ENCODE assay signal across 8 cellular contexts in genomic region chr17:68199837-68200688, GRCh38. TPM values are rescaled to one million over a fixed set of nuclear protein-coding genes. Genes with fewer than 3 reads are reported as not detected.
DNase-seq lines count a peak whose midpoint lies in the region; ATAC-seq, FAIRE-seq and TF ChIP-seq lines count a peak whose summit lies in the region.

No MANE protein-coding gene starts in this region.

- H3K4me1 ChIP-seq in left ventricle myocardium inferior: peaks cover 63% of the 10 kb centered on the region
- H3K4me1 ChIP-seq in kidney (ENCODE audit: control insufficient read depth in 1 of 2, insufficient read depth in 1 of 2, low read depth in 1 of 2, low read length in 2 of 2): peaks cover 4 to 21% of the 10 kb centered on the region in 2 donors

- TF ChIP-seq CTCF in left ventricle myocardium inferior (IDR thresholded peaks at IDR 0.05; ENCODE audit: borderline replicate concordance) (no peak), kidney (IDR thresholded peaks at IDR 0.05; ENCODE audit: borderline replicate concordance, extremely low read depth, insufficient read depth) (no peak), type B pancreatic cell (conservative IDR thresholded peaks at IDR 0.05) (no peak)

- intact Hi-C loops in left ventricle myocardium inferior (cut with micrococcal nuclease) (no loop called here), cardiac septum (cut with DNase I) (loop anchor here (5.0 to 10.0 kb wide), 2 partner anchors 135 to 262 kb away; no protein-coding TSS in a partner anchor), kidney (cut with DNase I) (no loop called here)

- H3K4me3 ChIP-seq in left ventricle myocardium inferior (peak overlapping the region; percentile 68), kidney (ENCODE audit: low read length in 2 of 2) (peak overlapping the region; percentile 46 to 58)

- ATAC-seq in activated T-cell treated with anti-CD3 and anti-CD28 coated beads, Interleukin-2, amount 50 U/mL, for 72 hours (replicated peaks in 1 of 2): peak in 1 of 2 donors; percentile 13
- ATAC-seq in HG03025 (IDR thresholded peaks at IDR 0.05; ENCODE audit: low FRiP score, unreplicated experiment): no peak

- H3K27me3 ChIP-seq in left ventricle myocardium inferior (ENCODE audit: low read depth): peaks cover 55% of the 10 kb centered on the region

- peak overlapping the region in 1 of 2 donors; percentile 1 for H3K9ac ChIP-seq in kidney (ENCODE audit: low read length in 2 of 2)

- no peaks in the 10 kb centered on the region for H3K9me3 ChIP-seq in left ventricle myocardium inferior (replicated peaks)
- no peaks in the 10 kb centered on the region for H3K9me3 ChIP-seq in kidney (ENCODE audit: control insufficient read depth in 1 of 2, low read length in 2 of 2)

- H3K27ac ChIP-seq in left ventricle myocardium inferior (replicated peaks): peak overlapping the region; percentile 14
- no peak overlapping the region for H3K27ac ChIP-seq in kidney (ENCODE audit: low read depth in 2 of 2, low read length in 2 of 2)

- peak overlapping the region; percentile 77 for H3K27ac Mint-ChIP-seq in activated T-cell treated with anti-CD3 and anti-CD28 coated beads, Interleukin-2, amount 50 U/mL, for 72 hours
- peak overlapping the region; percentile 53 for H3K27ac Mint-ChIP-seq in type B pancreatic cell

- no peaks in the 10 kb centered on the region for H3K36me3 Mint-ChIP-seq in activated T-cell treated with anti-CD3 and anti-CD28 coated beads, Interleukin-2, amount 50 U/mL, for 72 hours (ENCODE audit: insufficient read depth in 2 of 2)
- H3K36me3 Mint-ChIP-seq in type B pancreatic cell: no peaks in the 10 kb centered on the region

- H3K27me3 Mint-ChIP-seq in activated T-cell treated with anti-CD3 and anti-CD28 coated beads, Interleukin-2, amount 50 U/mL, for 72 hours (ENCODE audit: low read depth): peaks cover 26% of the 10 kb centered on the region
- peaks cover 74% of the 10 kb centered on the region for H3K27me3 Mint-ChIP-seq in type B pancreatic cell

- peaks cover 36% of the 10 kb centered on the region for H3K4me1 Mint-ChIP-seq in activated T-cell treated with anti-CD3 and anti-CD28 coated beads, Interleukin-2, amount 50 U/mL, for 72 hours (ENCODE audit: low read depth)
- peaks cover 10% of the 10 kb centered on the region for H3K4me1 Mint-ChIP-seq in type B pancreatic cell (ENCODE audit: unreplicated experiment)

- DNase-seq in left ventricle myocardium inferior (no peak), cardiac septum (ENCODE audit: low spot score) (no peak), kidney (no peak), type B pancreatic cell (ENCODE audit: extremely low spot score, unreplicated experiment) (peak; percentile 65), HuH-7 (ENCODE audit: low spot score) (no peak)
- DNase-seq in activated T-cell treated with anti-CD3 and anti-CD28 coated beads, Interleukin-2, amount 50 U/mL, for 72 hours: no peak
- DNase-seq in stimulated activated naive CD4-positive, alpha-beta T cell treated with Interleukin-2 at 50 U/mL for 16 hours (lab: John Stamatoyannopoulos, UW): no peak

- no peaks in the 10 kb centered on the region for H3K36me3 ChIP-seq in left ventricle myocardium inferior
- H3K36me3 ChIP-seq in kidney (ENCODE audit: control insufficient read depth in 1 of 2, insufficient read depth in 2 of 2, low read length in 2 of 2): no peaks in the 10 kb centered on the region

- H3K9me3 Mint-ChIP-seq in activated T-cell treated with anti-CD3 and anti-CD28 coated beads, Interleukin-2, amount 50 U/mL, for 72 hours: no peaks in the 10 kb centered on the region
- no peaks in the 10 kb centered on the region for H3K9me3 Mint-ChIP-seq in type B pancreatic cell

- no peak for FAIRE-seq in kidney (lab: Jason Lieb, UNC)

- H3K4me3 Mint-ChIP-seq in activated T-cell treated with anti-CD3 and anti-CD28 coated beads, Interleukin-2, amount 50 U/mL, for 72 hours: peak overlapping the region; percentile 85 to 93
- H3K4me3 Mint-ChIP-seq in type B pancreatic cell: peak overlapping the region; percentile 68

RNA-seq across cellular contexts. Expression of gene AMZ2, which starts 47.8 kb away (rescaled TPM):
- total RNA-seq in left ventricle myocardium inferior (99.9 TPM), cardiac septum (97.4 TPM), kidney (48.6 TPM), type B pancreatic cell (ENCODE audit: low replicate concordance) (68.8 and 75.6 TPM in 2 replicates)
- 100 to 1,000 TPM; 185 to 224 TPM for total RNA-seq in activated T-cell treated with anti-CD3 and anti-CD28 coated beads, Interleukin-2, amount 50 U/mL, for 72 hours
- polyA plus RNA-seq in kidney (ENCODE audit: insufficient read depth, low read depth, low replicate concordance): 90.9 TPM
